In genomic region chr2:85409719-85410583, GRCh38 we compare ENCODE assay signal across 1 cellular context.
A peak's percentile ranks its signal among the peaks of the same experiment; 100 is the strongest.
TF ChIP-seq lines count a peak whose summit lies in the region.

A gene with protein sequence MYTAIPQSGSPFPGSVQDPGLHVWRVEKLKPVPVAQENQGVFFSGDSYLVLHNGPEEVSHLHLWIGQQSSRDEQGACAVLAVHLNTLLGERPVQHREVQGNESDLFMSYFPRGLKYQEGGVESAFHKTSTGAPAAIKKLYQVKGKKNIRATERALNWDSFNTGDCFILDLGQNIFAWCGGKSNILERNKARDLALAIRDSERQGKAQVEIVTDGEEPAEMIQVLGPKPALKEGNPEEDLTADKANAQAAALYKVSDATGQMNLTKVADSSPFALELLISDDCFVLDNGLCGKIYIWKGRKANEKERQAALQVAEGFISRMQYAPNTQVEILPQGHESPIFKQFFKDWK (minus strand): TSS chr2:85410366. CDS start chr2:85402145, 8,221 bp downstream.

TF ChIP-seq in HepG2, 621 proteins besides CTCF, POLR2A, EP300 and RAD21 (continued from another document):
- TF ChIP-seq, protein P1, sequence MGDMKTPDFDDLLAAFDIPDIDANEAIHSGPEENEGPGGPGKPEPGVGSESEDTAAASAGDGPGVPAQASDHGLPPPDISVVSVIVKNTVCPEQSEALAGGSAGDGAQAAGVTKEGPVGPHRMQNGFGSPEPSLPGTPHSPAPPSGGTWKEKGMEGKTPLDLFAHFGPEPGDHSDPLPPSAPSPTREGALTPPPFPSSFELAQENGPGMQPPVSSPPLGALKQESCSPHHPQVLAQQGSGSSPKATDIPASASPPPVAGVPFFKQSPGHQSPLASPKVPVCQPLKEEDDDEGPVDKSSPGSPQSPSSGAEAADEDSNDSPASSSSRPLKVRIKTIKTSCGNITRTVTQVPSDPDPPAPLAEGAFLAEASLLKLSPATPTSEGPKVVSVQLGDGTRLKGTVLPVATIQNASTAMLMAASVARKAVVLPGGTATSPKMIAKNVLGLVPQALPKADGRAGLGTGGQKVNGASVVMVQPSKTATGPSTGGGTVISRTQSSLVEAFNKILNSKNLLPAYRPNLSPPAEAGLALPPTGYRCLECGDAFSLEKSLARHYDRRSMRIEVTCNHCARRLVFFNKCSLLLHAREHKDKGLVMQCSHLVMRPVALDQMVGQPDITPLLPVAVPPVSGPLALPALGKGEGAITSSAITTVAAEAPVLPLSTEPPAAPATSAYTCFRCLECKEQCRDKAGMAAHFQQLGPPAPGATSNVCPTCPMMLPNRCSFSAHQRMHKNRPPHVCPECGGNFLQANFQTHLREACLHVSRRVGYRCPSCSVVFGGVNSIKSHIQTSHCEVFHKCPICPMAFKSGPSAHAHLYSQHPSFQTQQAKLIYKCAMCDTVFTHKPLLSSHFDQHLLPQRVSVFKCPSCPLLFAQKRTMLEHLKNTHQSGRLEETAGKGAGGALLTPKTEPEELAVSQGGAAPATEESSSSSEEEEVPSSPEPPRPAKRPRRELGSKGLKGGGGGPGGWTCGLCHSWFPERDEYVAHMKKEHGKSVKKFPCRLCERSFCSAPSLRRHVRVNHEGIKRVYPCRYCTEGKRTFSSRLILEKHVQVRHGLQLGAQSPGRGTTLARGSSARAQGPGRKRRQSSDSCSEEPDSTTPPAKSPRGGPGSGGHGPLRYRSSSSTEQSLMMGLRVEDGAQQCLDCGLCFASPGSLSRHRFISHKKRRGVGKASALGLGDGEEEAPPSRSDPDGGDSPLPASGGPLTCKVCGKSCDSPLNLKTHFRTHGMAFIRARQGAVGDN (CRISPR knock-in tag; IDR thresholded peaks at IDR 0.05): 0 out of 2 replicates have a peak, but pooled peaks have one; percentile 7
- TF ChIP-seq, protein P2, sequence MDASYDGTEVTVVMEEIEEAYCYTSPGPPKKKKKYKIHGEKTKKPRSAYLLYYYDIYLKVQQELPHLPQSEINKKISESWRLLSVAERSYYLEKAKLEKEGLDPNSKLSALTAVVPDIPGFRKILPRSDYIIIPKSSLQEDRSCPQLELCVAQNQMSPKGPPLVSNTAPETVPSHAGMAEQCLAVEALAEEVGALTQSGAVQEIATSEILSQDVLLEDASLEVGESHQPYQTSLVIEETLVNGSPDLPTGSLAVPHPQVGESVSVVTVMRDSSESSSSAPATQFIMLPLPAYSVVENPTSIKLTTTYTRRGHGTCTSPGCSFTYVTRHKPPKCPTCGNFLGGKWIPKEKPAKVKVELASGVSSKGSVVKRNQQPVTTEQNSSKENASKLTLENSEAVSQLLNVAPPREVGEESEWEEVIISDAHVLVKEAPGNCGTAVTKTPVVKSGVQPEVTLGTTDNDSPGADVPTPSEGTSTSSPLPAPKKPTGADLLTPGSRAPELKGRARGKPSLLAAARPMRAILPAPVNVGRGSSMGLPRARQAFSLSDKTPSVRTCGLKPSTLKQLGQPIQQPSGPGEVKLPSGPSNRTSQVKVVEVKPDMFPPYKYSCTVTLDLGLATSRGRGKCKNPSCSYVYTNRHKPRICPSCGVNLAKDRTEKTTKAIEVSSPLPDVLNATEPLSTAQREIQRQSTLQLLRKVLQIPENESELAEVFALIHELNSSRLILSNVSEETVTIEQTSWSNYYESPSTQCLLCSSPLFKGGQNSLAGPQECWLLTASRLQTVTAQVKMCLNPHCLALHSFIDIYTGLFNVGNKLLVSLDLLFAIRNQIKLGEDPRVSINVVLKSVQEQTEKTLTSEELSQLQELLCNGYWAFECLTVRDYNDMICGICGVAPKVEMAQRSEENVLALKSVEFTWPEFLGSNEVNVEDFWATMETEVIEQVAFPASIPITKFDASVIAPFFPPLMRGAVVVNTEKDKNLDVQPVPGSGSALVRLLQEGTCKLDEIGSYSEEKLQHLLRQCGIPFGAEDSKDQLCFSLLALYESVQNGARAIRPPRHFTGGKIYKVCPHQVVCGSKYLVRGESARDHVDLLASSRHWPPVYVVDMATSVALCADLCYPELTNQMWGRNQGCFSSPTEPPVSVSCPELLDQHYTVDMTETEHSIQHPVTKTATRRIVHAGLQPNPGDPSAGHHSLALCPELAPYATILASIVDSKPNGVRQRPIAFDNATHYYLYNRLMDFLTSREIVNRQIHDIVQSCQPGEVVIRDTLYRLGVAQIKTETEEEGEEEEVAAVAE (CRISPR knock-in tag; IDR thresholded peaks at IDR 0.05; ENCODE audit: borderline replicate concordance): no peak
- TF ChIP-seq ZNF33A (CRISPR knock-in tag; IDR thresholded peaks at IDR 0.05; ENCODE audit: borderline replicate concordance): no peak
- TF ChIP-seq HNRNPL (IDR thresholded peaks at IDR 0.05; ENCODE audit: low read depth, low read length): peak; percentile 60; the same call in 1 of the 2 replicates
- 0 out of 2 replicates have a peak, but pooled peaks have one; percentile 22 for TF ChIP-seq ZNF768 (CRISPR knock-in tag; IDR thresholded peaks at IDR 0.05)
TF ChIP-seq in HepG2: peak in this region for 3.
